Comparison of ENCODE assay signal across 16 cellular contexts in genomic region chr12:6328945-6329692, GRCh38. TPM values are rescaled to one million over a fixed set of nuclear protein-coding genes. Genes with fewer than 3 reads are reported as not detected.
DNase-seq lines count a peak whose midpoint lies in the region; ATAC-seq and TF ChIP-seq lines count a peak whose summit lies in the region.
"Had no signal": no experiment of that assay in that cellular context is flagged by ENCODE, and none has a peak within 500 bp of the region (broad histone marks: within the 10 kb centered on the region; RNA-seq: fewer than 3 reads in every experiment).

No MANE protein-coding gene starts in this region.

- intact Hi-C loops in Right ventricle myocardium inferior (cut with DNase I): loop anchor here (5.0 kb wide), 1 partner anchor 203 kb away; the partner anchor contains the start of gene GAPDH
- intact Hi-C loops in left ventricle myocardium superior (cut with micrococcal nuclease): no loop called here
- intact Hi-C loops in esophagus squamous epithelium (cut with DNase I): loop anchor here (10.0 kb wide), 1 partner anchor 136 kb away; no protein-coding TSS in a partner anchor

- H3K4me1 ChIP-seq in esophagus squamous epithelium: peaks cover 57 to 100% (median 99%) of the 10 kb centered on the region in 3 donors
- peaks cover 0 to 100% (median 61%) of the 10 kb centered on the region in 4 donors for H3K4me1 ChIP-seq in tibial nerve

- WGBS in esophagus squamous epithelium, 2 donors: 72 to 91% methylated on average over 17 to 36 of the region's 74 CpGs
- 72 to 80% methylated on average over 49 to 73 of the region's 74 CpGs for WGBS in tibial nerve, 2 donors

- peaks cover 52 to 78% (median 62%) of the 10 kb centered on the region in 3 donors for H3K36me3 ChIP-seq in esophagus squamous epithelium
- peaks cover 5 to 70% (median 28%) of the 10 kb centered on the region in 3 donors for H3K36me3 ChIP-seq in tibial nerve

- DNase-seq in Right ventricle myocardium inferior (ENCODE audit: missing footprints): peak; percentile 60
- no peak for DNase-seq in left ventricle myocardium superior
- DNase-seq in esophagus squamous epithelium (lab: John Stamatoyannopoulos, UW): no peak
- DNase-seq in tibial nerve (ENCODE audit: low spot score in 2 of 2): no peak
- DNase-seq in GM10248 (ENCODE audit: extremely low spot score): no peak
- DNase-seq in putamen (ENCODE audit: low spot score): no peak
- DNase-seq: activated CD4-positive, alpha-beta memory T cell treated with anti-CD3 and anti-CD28 coated beads, Interleukin-2, amount 10 ng/mL, durations not matched to agents 7 days and 5 days; dermis blood vessel endothelial cell; hippocampal formation; left lung; NCI-H69; PC-9; stimulated activated CD4-positive, alpha-beta T cell treated with anti-CD3 and anti-CD28 coated beads, Interleukin-4, amount 100 ng/mL, for 24 hours had no signal

- ATAC-seq in Right ventricle myocardium inferior (no peak), left ventricle myocardium superior (no peak)
- ATAC-seq: activated T-helper 17 cell treated with anti-CD3 and anti-CD28 coated beads, Interleukin-2, amount 50 U/mL, for 72 hours; left lung; naive thymus-derived CD8-positive, alpha-beta T cell; SK-N-SH treated with all-trans-retinoic acid at 6 μM for 48 hours had no signal

- H3K4me3 ChIP-seq in esophagus squamous epithelium (no peak overlapping the region), tibial nerve (no peak overlapping the region)
- H3K4me3 ChIP-seq: left lung, PC-9 had no signal

- no peak for TF ChIP-seq EP300 in tibial nerve (IDR thresholded peaks at IDR 0.05)

- H3K9me3 ChIP-seq in esophagus squamous epithelium (no peaks in the 10 kb centered on the region), tibial nerve (no peaks in the 10 kb centered on the region)
- H3K9me3 ChIP-seq: left lung had no signal

- POLR2A ChIA-PET in GM10248 (lab: Yijun Ruan, JAX): interaction anchor here (0.5 kb wide), 1 partner anchor 144 kb away, joined by 3 read pairs; no protein-coding TSS in a partner anchor

- TF ChIP-seq POLR2A in esophagus squamous epithelium (IDR thresholded peaks at IDR 0.05) (no peak), tibial nerve (IDR thresholded peaks at IDR 0.05) (no peak)

- CTCF ChIA-PET in GM10248 (lab: Yijun Ruan, JAX): interaction anchor here (1.4 kb wide), 1 partner anchor 10 kb away, joined by 7 read pairs; no protein-coding TSS in a partner anchor

- H3K27me3 ChIP-seq in esophagus squamous epithelium (no peaks in the 10 kb centered on the region), tibial nerve (no peaks in the 10 kb centered on the region)
- H3K27me3 ChIP-seq: left lung had no signal

- TF ChIP-seq CTCF in esophagus squamous epithelium (IDR thresholded peaks at IDR 0.05) (no peak), tibial nerve (IDR thresholded peaks at IDR 0.05) (no peak), GM10248 (IDR thresholded peaks at IDR 0.05; ENCODE audit: control extremely low read depth, extremely low read depth, low read depth, missing control alignments) (no peak)

- H3K27ac ChIP-seq in esophagus squamous epithelium: peak overlapping the region; percentile 15 to 100 (median 90)
- peak overlapping the region in 3 of 4 donors; percentile 29 to 99 (median 99) for H3K27ac ChIP-seq in tibial nerve
- H3K27ac ChIP-seq: PC-9 had no signal

RNA-seq across cellular contexts. Expression of gene TNFRSF1A, which starts 12.8 kb away (rescaled TPM):
- total RNA-seq in Right ventricle myocardium inferior (59.8 TPM), left ventricle myocardium superior (44.0 TPM), esophagus squamous epithelium (100 to 1,000 TPM; 121 to 190 (median 134) TPM), tibial nerve (100 to 1,000 TPM; 196 to 437 (median 306) TPM)

RNA-seq across cellular contexts. Expression of gene PLEKHG6, which starts 18.6 kb away (rescaled TPM):
- total RNA-seq in Right ventricle myocardium inferior (0.49 TPM), left ventricle myocardium superior (0.47 TPM), esophagus squamous epithelium (10 to 100 TPM; 13.9 to 61.7 (median 29.2) TPM), tibial nerve (10 to 100 TPM in 1 of 4 donors, 1 to 10 TPM in 2, not detected in 1; 2.9 to 15.3 (median 7.6) TPM)
- total RNA-seq: activated CD4-positive, alpha-beta memory T cell treated with anti-CD3 and anti-CD28 coated beads, Interleukin-2, amount 10 ng/mL, durations not matched to agents 7 days and 5 days; activated T-helper 17 cell treated with anti-CD3 and anti-CD28 coated beads, Interleukin-2, amount 50 U/mL, for 72 hours; dermis blood vessel endothelial cell; naive thymus-derived CD8-positive, alpha-beta T cell had no signal

RNA-seq across cellular contexts. Expression of gene SCNN1A, which starts 46.2 kb away (rescaled TPM):
- 0.46 TPM for total RNA-seq in Right ventricle myocardium inferior
- 1.7 TPM for total RNA-seq in left ventricle myocardium superior
- total RNA-seq in esophagus squamous epithelium: 100 to 1,000 TPM in 3 of 4 donors, 10 to 100 TPM in 1; 88.9 to 266 (median 111) TPM
- 10 to 100 TPM; 15.9 to 46.5 (median 18.8) TPM for total RNA-seq in tibial nerve

RNA-seq across cellular contexts. Expression of gene LTBR, which starts 54.8 kb away (rescaled TPM):
- total RNA-seq in Right ventricle myocardium inferior (34.3 TPM), left ventricle myocardium superior (32.9 TPM), esophagus squamous epithelium (100 to 1,000 TPM in 3 of 4 donors, 10 to 100 TPM in 1; 98.2 to 171 (median 136) TPM), tibial nerve (100 to 1,000 TPM; 119 to 234 (median 151) TPM)
